ENCODE assay signal across 8 cellular contexts in the genomic region with DNA sequence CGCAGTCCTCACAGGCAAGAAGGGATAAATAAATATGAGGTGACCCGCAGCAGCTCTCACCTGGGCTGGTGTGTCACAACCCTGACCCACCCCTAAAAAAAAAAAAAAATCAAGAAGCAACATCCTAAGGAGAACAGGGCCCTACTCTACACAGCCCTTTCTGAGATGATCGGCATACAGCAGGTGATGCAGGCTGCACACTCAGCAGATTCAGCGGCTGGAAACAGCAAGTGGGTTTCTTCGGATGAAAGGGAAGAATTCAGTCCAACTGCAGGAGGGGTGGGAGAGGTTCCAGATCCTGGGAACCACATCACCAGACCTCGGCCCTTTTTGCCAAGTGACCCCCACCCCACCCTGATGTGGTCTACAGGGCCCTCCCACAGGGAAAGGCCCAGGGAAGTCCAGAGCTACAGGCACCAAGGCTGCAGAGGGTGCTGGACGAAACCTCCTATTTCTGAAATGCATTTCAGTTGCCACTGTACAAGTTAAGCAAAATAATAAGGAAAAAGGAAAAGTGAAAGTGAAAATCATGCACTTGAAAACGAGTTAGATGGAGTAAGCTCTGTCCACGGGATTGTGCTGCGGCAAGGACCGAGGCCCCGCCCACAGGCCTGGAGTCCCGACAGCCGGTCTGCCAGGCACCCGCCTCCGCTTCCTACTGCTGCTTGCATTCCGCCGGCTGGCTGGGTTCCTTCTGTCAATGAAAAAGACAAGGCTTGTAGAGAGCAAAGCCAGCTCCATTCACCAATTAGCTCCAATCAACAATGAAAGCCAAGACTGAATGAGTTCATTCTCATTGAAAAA.
DNase-seq lines count a peak whose midpoint lies in the region; TF ChIP-seq lines count a peak whose summit lies in the region.

No MANE protein-coding gene starts in this region.

- H3K36me3 ChIP-seq in brain microvascular endothelial cell (replicated peaks): peaks cover 26% of the 10 kb centered on the region

- DNase-seq in AG08395 (ENCODE audit: low spot score): peak; percentile 90
- peak; percentile 9 for DNase-seq in NCI-H2227 treated with DMSO at 0.1 percent for 48 hours (lab: John Stamatoyannopoulos, UW)
- peak; percentile 93 for DNase-seq in brain microvascular endothelial cell
- peak; percentile 78 to 95 for DNase-seq in hippocampal formation (lab: John Stamatoyannopoulos, UW)
- peak; percentile 83 for DNase-seq in putamen (ENCODE audit: low spot score)
- no peak for DNase-seq in HUDEP-2 (lab: John Stamatoyannopoulos, UW; ENCODE audit: unreplicated experiment in 76 of 76)
- no peak for DNase-seq in GM19238 (ENCODE audit: insufficient read length, low spot score)
- DNase-seq in NOMO-1 (lab: John Stamatoyannopoulos, UW; ENCODE audit: unreplicated experiment in 2 of 2): no peak

- no peaks in the 10 kb centered on the region for H3K27me3 ChIP-seq in brain microvascular endothelial cell (replicated peaks)

- peak overlapping the region; percentile 41 for H3K27ac ChIP-seq in brain microvascular endothelial cell

- TF ChIP-seq CTCF in brain microvascular endothelial cell (IDR thresholded peaks at IDR 0.05; ENCODE audit: low read depth, low read length, missing control alignments): no peak

- in situ Hi-C loops in brain microvascular endothelial cell (cut with HindIII; ENCODE audit: low pct_ligation_motif_present, low sequenced_read_pairs): no loop called here

- peak overlapping the region; percentile 6 for H3K4me3 ChIP-seq in brain microvascular endothelial cell (ENCODE audit: low read depth, low read length)

Comparison
In these comparisons a context has a peak if more than half of its experiments do, and no peak if none do; other contexts are left out.
1. DNase-seq: peak in AG08395 (single experiment), NCI-H2227 treated with DMSO at 0.1 percent for 48 hours (single experiment), brain microvascular endothelial cell (single experiment), hippocampal formation (2 of 2) and putamen (single experiment); none in HUDEP-2 (0 of 76), GM19238 (single experiment) and NOMO-1 (0 of 2).